ENCODE assay signal across 14 cellular contexts in the genomic region with DNA sequence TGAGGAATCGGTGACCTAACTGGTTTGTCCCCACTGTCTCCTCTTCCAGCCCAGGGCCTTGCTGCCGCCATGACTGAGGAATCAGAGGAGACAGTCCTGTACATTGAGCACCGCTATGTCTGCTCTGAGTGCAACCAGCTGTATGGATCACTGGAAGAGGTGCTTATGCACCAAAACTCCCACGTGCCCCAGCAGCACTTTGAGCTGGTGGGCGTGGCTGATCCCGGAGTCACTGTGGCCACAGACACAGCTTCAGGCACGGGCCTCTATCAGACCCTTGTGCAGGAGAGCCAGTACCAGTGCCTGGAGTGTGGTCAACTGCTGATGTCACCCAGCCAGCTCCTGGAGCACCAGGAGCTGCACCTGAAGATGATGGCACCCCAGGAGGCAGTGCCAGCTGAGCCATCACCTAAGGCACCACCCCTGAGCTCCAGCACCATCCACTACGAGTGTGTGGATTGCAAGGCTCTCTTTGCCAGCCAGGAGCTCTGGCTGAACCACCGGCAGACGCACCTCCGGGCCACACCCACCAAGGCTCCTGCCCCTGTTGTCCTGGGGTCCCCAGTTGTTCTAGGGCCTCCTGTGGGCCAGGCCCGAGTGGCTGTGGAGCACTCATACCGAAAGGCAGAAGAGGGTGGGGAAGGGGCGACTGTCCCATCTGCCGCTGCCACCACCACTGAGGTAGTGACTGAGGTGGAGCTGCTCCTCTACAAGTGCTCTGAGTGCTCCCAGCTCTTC. TPM values are rescaled to one million over a fixed set of nuclear protein-coding genes. Genes with fewer than 3 reads are reported as not detected.
DNase-seq lines count a peak whose midpoint lies in the region; ATAC-seq and TF ChIP-seq lines count a peak whose summit lies in the region.
"Had no signal": no experiment of that assay in that cellular context is flagged by ENCODE, and none has a peak within 500 bp of the region (broad histone marks: within the 10 kb centered on the region; RNA-seq: fewer than 3 reads in every experiment).

No MANE protein-coding gene starts in this region.

- no peak for DNase-seq in CD4-positive, alpha-beta T cell
- DNase-seq in H9 (no peak), NCI-H1694 treated with DMSO at 0.1 percent for 48 hours (lab: John Stamatoyannopoulos, UW) (no peak), NOMO-1 treated with dmso at 0.1 percent for 144 hours (lab: John Stamatoyannopoulos, UW; ENCODE audit: unreplicated experiment) (no peak)
- no peak for DNase-seq in activated naive CD8-positive, alpha-beta T cell treated with anti-CD3 and anti-CD28 coated beads, Interleukin-2, amount 50 U/mL, for 24 hours
- DNase-seq: H7; NCI-H1092 treated with DMSO at 0.1 percent for 48 hours; NCI-H446 treated with DMSO at 0.1 percent for 48 hours; occipital lobe; stimulated activated naive CD4-positive, alpha-beta T cell treated with Interleukin-2 at 50 U/mL for 16 hours; uterus had no signal

- H3K23ac ChIP-seq in H9 (ENCODE audit: insufficient read length, low read depth, low read length) = no peak overlapping the region

- POLR2A ChIA-PET in CD4-positive, alpha-beta T cell (lab: Charles Lee) = interaction anchor here (0.5 to 0.6 kb wide), 2 partner anchors 11 to 115 kb away, joined by 4 read pairs; no protein-coding TSS in a partner anchor

- H3K4ac ChIP-seq in H9 (ENCODE audit: low read depth, low read length) = no peak overlapping the region

- no peak overlapping the region for H4K5ac ChIP-seq in H9 (ENCODE audit: insufficient read length, low read depth, low read length)

- no peak overlapping the region for H2BK20ac ChIP-seq in H9 (ENCODE audit: low read depth, low read length, poor library complexity, severe bottlenecking)

- H3K14ac ChIP-seq in H9 (ENCODE audit: insufficient read depth, low read length) = no peak overlapping the region

- H2AFZ ChIP-seq in H9 (ENCODE audit: low read length) = no peak overlapping the region

- peaks cover 21% of the 10 kb centered on the region for H3K79me2 ChIP-seq in H9 (ENCODE audit: insufficient read depth, low read length)

- H3T11ph ChIP-seq in H9 (ENCODE audit: low read length) = no peak overlapping the region

- CTCF ChIA-PET in CD4-positive, alpha-beta T cell (lab: Charles Lee) = no interaction called here

- H2BK15ac ChIP-seq in H9 (ENCODE audit: low read depth, low read length) = no peak overlapping the region

- H3K4me2 ChIP-seq in H9 (ENCODE audit: insufficient read depth, insufficient read length, low read length) = no peak overlapping the region

- no peaks in the 10 kb centered on the region for H3K9me3 ChIP-seq in CD4-positive, alpha-beta T cell (ENCODE audit: control insufficient read depth, low read length)
- H3K9me3 ChIP-seq in H9 (ENCODE audit: control insufficient read depth, low read depth, low read length) = no peaks in the 10 kb centered on the region
- H3K9me3 ChIP-seq: SJSA1, uterus had no signal

- no peaks in the 10 kb centered on the region for H3K27me3 ChIP-seq in CD4-positive, alpha-beta T cell (ENCODE audit: control insufficient read depth, insufficient read depth, low read length)
- no peaks in the 10 kb centered on the region for H3K27me3 ChIP-seq in H9 (ENCODE audit: insufficient read depth, low read length)
- H3K27me3 ChIP-seq: SJSA1, uterus had no signal

- peaks cover 61% of the 10 kb centered on the region for H3K36me3 Mint-ChIP-seq in CD4-positive, alpha-beta T cell (ENCODE audit: low read depth)
- peaks cover 37 to 49% (median 43%) of the 10 kb centered on the region in 3 experiments for H3K36me3 Mint-ChIP-seq in H9 (ENCODE audit: insufficient read depth in 1 of 3, low read depth in 3 of 3)
- H3K36me3 Mint-ChIP-seq in activated naive CD8-positive, alpha-beta T cell treated with anti-CD3 and anti-CD28 coated beads, Interleukin-2, amount 50 U/mL, for 24 hours (ENCODE audit: low read depth) = peaks cover 30% of the 10 kb centered on the region
- H3K36me3 Mint-ChIP-seq in nephron (ENCODE audit: low read depth) = peaks cover 30% of the 10 kb centered on the region

- no peak overlapping the region for H3K56ac ChIP-seq in H9 (ENCODE audit: insufficient read length, low read depth, low read length)

- no peak overlapping the region for H3K27ac ChIP-seq in CD4-positive, alpha-beta T cell (ENCODE audit: low read depth, low read length)
- H3K27ac ChIP-seq in H9 (ENCODE audit: insufficient read length, low read depth, low read length) = no peak overlapping the region
- H3K27ac ChIP-seq: SJSA1, uterus had no signal

- no peak overlapping the region for H2BK12ac ChIP-seq in H9 (ENCODE audit: insufficient read length, low read depth, low read length)

- no peaks in the 10 kb centered on the region for H3K9me3 Mint-ChIP-seq in CD4-positive, alpha-beta T cell
- H3K9me3 Mint-ChIP-seq in H9 (no peaks in the 10 kb centered on the region), nephron (no peaks in the 10 kb centered on the region)
- no peaks in the 10 kb centered on the region for H3K9me3 Mint-ChIP-seq in activated naive CD8-positive, alpha-beta T cell treated with anti-CD3 and anti-CD28 coated beads, Interleukin-2, amount 50 U/mL, for 24 hours

- no peak overlapping the region for H2AK5ac ChIP-seq in H9 (ENCODE audit: insufficient read length, low read length)

- peaks cover 41% of the 10 kb centered on the region for H3K4me1 Mint-ChIP-seq in CD4-positive, alpha-beta T cell (ENCODE audit: low read depth)
- H3K4me1 Mint-ChIP-seq in H9 (peaks cover 20 to 32% of the 10 kb centered on the region in 2 experiments), nephron (peaks cover 31% of the 10 kb centered on the region)
- H3K4me1 Mint-ChIP-seq in activated naive CD8-positive, alpha-beta T cell treated with anti-CD3 and anti-CD28 coated beads, Interleukin-2, amount 50 U/mL, for 24 hours = peaks cover 49% of the 10 kb centered on the region

- no peak for ATAC-seq in CD4-positive, alpha-beta T cell (ENCODE audit: poor library complexity)
- ATAC-seq in activated naive CD8-positive, alpha-beta T cell treated with anti-CD3 and anti-CD28 coated beads, Interleukin-2, amount 50 U/mL, for 24 hours = no peak
- no peak for ATAC-seq in GM18861 (IDR thresholded peaks at IDR 0.05; ENCODE audit: unreplicated experiment)

- WGBS in H9 (ENCODE audit: extremely low coverage, insufficient read length, low lambda C conversion rate) = no CpG with 5 or more reads among the region's 15 CpGs

- no peak for TF ChIP-seq CTCF in CD4-positive, alpha-beta T cell (IDR thresholded peaks at IDR 0.05)
- TF ChIP-seq CTCF in H9 (conservative IDR thresholded peaks at IDR 0.05) (no peak), nephron (IDR thresholded peaks at IDR 0.05; ENCODE audit: unreplicated experiment in 3 of 3) (no peak)

- no peak overlapping the region for H4K91ac ChIP-seq in H9 (ENCODE audit: insufficient read length, low read depth, low read length)

- H3K4me3 Mint-ChIP-seq in CD4-positive, alpha-beta T cell = peak overlapping the region; percentile 89
- H3K4me3 Mint-ChIP-seq in H9 = peak overlapping the region; percentile 96; a peak in 2 of 5 replicates
- no peak overlapping the region for H3K4me3 Mint-ChIP-seq in activated naive CD8-positive, alpha-beta T cell treated with anti-CD3 and anti-CD28 coated beads, Interleukin-2, amount 50 U/mL, for 24 hours
- peak overlapping the region; percentile 93 to 94 (median 93) for H3K4me3 Mint-ChIP-seq in nephron

- peaks cover 11% of the 10 kb centered on the region for H3K23me2 ChIP-seq in H9 (ENCODE audit: insufficient read length, low read depth, low read length, poor library complexity, severe bottlenecking)

- peak overlapping the region; percentile 99 for H3K27ac Mint-ChIP-seq in CD4-positive, alpha-beta T cell
- H3K27ac Mint-ChIP-seq in H9 = peak overlapping the region in 2 of 3 experiments; percentile 4 to 76; a peak in 2 of 7 replicates
- peak overlapping the region; percentile 92 for H3K27ac Mint-ChIP-seq in activated naive CD8-positive, alpha-beta T cell treated with anti-CD3 and anti-CD28 coated beads, Interleukin-2, amount 50 U/mL, for 24 hours
- H3K27ac Mint-ChIP-seq in nephron = no peak overlapping the region

- H2BK5ac ChIP-seq in H9 (ENCODE audit: insufficient read length, low read length) = no peak overlapping the region

- no peaks in the 10 kb centered on the region; the same call in 1 of the 2 replicates for H3K4me1 ChIP-seq in H9 (ENCODE audit: insufficient read depth, low read length)

- H3K9ac ChIP-seq in H9 (ENCODE audit: extremely low read depth, insufficient read length, low read length) = no peak overlapping the region

- intact Hi-C loops in CD4-positive, alpha-beta T cell (cut with DNase I, micrococcal nuclease) = loop anchor here (5.0 kb wide), 2 partner anchors 116 to 716 kb away; a partner anchor contains a TSS

- H2BK120ac ChIP-seq in H9 (ENCODE audit: low read depth, low read length, poor library complexity, severe bottlenecking) = no peak overlapping the region

- no peak overlapping the region for H4K8ac ChIP-seq in H9 (replicated peaks; ENCODE audit: insufficient read length, low read depth, low read length)

- peaks cover 13% of the 10 kb centered on the region for H3K79me1 ChIP-seq in H9 (ENCODE audit: insufficient read depth, low read depth, low read length, poor library complexity, severe bottlenecking)

- H4K20me1 ChIP-seq in H9 (ENCODE audit: control insufficient read depth, insufficient read depth, insufficient read length) = no peaks in the 10 kb centered on the region

- no peak overlapping the region for H3K18ac ChIP-seq in H9 (ENCODE audit: insufficient read length, low read depth, low read length)

- H3K27me3 Mint-ChIP-seq in CD4-positive, alpha-beta T cell = no peaks in the 10 kb centered on the region
- H3K27me3 Mint-ChIP-seq in H9 (ENCODE audit: low read depth) (no peaks in the 10 kb centered on the region; the same call in 1 of the 2 replicates), nephron (ENCODE audit: low read depth) (no peaks in the 10 kb centered on the region)
- H3K27me3 Mint-ChIP-seq in activated naive CD8-positive, alpha-beta T cell treated with anti-CD3 and anti-CD28 coated beads, Interleukin-2, amount 50 U/mL, for 24 hours = no peaks in the 10 kb centered on the region

RNA-seq across cellular contexts. Expression of a gene that starts 2.7 kb away (rescaled TPM):
- 10 to 100 TPM; 21.5 to 24.0 TPM for total RNA-seq in CD4-positive, alpha-beta T cell
- 35.6 and 36.3 TPM in 2 replicates for total RNA-seq in H9 (2021)

RNA-seq across cellular contexts. Expression of a gene that starts 8.7 kb away (rescaled TPM):
- total RNA-seq in CD4-positive, alpha-beta T cell = under 1 TPM; 0.66 to 0.75 TPM
- total RNA-seq in H9 (2021) = 43.1 and 45.0 TPM in 2 replicates
- total RNA-seq: SJSA1 had no signal

RNA-seq across cellular contexts. Expression of a gene that starts 53.5 kb away (rescaled TPM):
- total RNA-seq in CD4-positive, alpha-beta T cell = 10 to 100 TPM; 18.6 to 19.9 TPM
- 2.8 and 2.9 TPM in 2 replicates for total RNA-seq in H9 (2021)

Comparison
In these comparisons a context has a peak if more than half of its experiments do, and no peak if none do; other contexts are left out.
1. H3K27ac Mint-ChIP-seq: peak in CD4-positive, alpha-beta T cell (single experiment), H9 (2 of 3) and activated naive CD8-positive, alpha-beta T cell treated with anti-CD3 and anti-CD28 coated beads, Interleukin-2, amount 50 U/mL, for 24 hours (single experiment); none in nephron (0 of 3).
2. RNA of a gene that starts 8.7 kb away (total RNA-seq): 43.1 to 45.0 TPM in H9; 0.66 to 0.75 TPM in CD4-positive, alpha-beta T cell; every median in the first group is over 10 times any median in the second.